ENCODE assay signal across 8 cellular contexts in the genomic region with DNA sequence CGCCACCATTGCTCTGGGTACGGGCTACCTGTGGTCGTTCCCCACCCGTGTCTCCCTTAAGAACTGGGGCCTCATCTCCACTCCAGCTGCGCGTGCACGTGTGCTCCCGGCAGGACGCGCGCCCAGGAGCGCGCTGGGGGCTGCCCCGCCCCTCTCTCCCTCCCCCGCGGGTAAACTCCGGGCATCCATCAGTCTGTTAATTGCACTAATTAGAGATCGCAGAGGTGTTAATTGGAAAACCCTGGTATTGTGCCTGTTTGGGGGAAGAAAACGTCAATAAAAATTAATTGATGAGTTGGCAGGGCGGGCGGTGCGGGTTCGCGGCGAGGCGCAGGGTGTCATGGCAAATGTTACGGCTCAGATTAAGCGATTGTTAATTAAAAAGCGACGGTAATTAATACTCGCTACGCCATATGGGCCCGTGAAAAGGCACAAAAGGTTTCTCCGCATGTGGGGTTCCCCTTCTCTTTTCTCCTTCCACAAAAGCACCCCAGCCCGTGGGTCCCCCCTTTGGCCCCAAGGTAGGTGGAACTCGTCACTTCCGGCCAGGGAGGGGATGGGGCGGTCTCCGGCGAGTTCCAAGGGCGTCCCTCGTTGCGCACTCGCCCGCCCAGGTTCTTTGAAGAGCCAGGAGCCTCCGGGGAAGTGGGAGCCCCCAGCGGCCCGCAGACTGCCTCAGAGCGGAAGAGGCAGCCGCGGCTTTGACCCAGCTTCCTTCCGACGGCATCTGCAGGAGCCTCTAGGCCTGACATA. TPM values are rescaled to one million over a fixed set of nuclear protein-coding genes. Genes with fewer than 3 reads are reported as not detected.
DNase-seq lines count a peak whose midpoint lies in the region; ATAC-seq and TF ChIP-seq lines count a peak whose summit lies in the region.

No MANE protein-coding gene starts in this region.

- H3K9me3 Mint-ChIP-seq in mesothelial cell of epicardium: no peaks in the 10 kb centered on the region

- H3K4me1 ChIP-seq in colonic mucosa: no peaks in the 10 kb centered on the region

- TF ChIP-seq CTCF in colonic mucosa (IDR thresholded peaks at IDR 0.05) (no peak), mesothelial cell of epicardium (IDR thresholded peaks at IDR 0.05; ENCODE audit: unreplicated experiment) (no peak)

- no peak overlapping the region for H3K9ac ChIP-seq in colonic mucosa (ENCODE audit: low read depth in 2 of 2, low read length in 2 of 2)

- H3K4me3 Mint-ChIP-seq in mesothelial cell of epicardium: peak overlapping the region; percentile 82

- peaks cover 12% of the 10 kb centered on the region for H3K36me3 Mint-ChIP-seq in mesothelial cell of epicardium

- peaks cover 33% of the 10 kb centered on the region for H3K4me1 Mint-ChIP-seq in mesothelial cell of epicardium

- H3K27ac ChIP-seq in colonic mucosa: no peak overlapping the region

- DNase-seq in activated CD4-positive, alpha-beta T cell treated with anti-CD3 and anti-CD28 coated beads for 24 hours (ENCODE audit: low read depth in 2 of 2): peak; percentile 61 to 77
- DNase-seq in colonic mucosa: peak; percentile 47
- DNase-seq in mesothelial cell of epicardium (ENCODE audit: low spot score in 2 of 2, unreplicated experiment in 2 of 2): peak in 1 of 2 experiments; percentile 65
- peak; percentile 63 to 68 for DNase-seq in stimulated activated CD8-positive, alpha-beta memory T cell treated with anti-CD3 and anti-CD28 coated beads, Interleukin-7, amount 100 ng/mL, for 1 hour (ENCODE audit: low read depth in 2 of 2)
- no peak for DNase-seq in SK-N-DZ (ENCODE audit: low spot score)
- DNase-seq in midbrain (lab: John Stamatoyannopoulos, UW): no peak

- H3K4me3 ChIP-seq in colonic mucosa: peak overlapping the region; percentile 23

- no peaks in the 10 kb centered on the region for H3K27me3 ChIP-seq in colonic mucosa

- no peaks in the 10 kb centered on the region for H3K36me3 ChIP-seq in colonic mucosa

- ATAC-seq in GM18502 (IDR thresholded peaks at IDR 0.05; ENCODE audit: poor library complexity, unreplicated experiment) (peak; percentile 83), HG03159 (IDR thresholded peaks at IDR 0.05; ENCODE audit: unreplicated experiment) (peak; percentile 66)

- intact Hi-C loops in colonic mucosa (cut with DNase I): no loop called here

- no peaks in the 10 kb centered on the region for H3K27me3 Mint-ChIP-seq in mesothelial cell of epicardium (ENCODE audit: low read depth)

- peak overlapping the region; percentile 87 for H3K27ac Mint-ChIP-seq in mesothelial cell of epicardium

- H3K9me3 ChIP-seq in colonic mucosa: no peaks in the 10 kb centered on the region

RNA-seq across cellular contexts. Expression of gene FOXP4, which starts 14.4 kb away (rescaled TPM):
- total RNA-seq in colonic mucosa (10 to 100 TPM; 33.6 to 50.4 TPM), mesothelial cell of epicardium (85.1 to 91.0 TPM (median 87.9 TPM) in 3 replicates)
- 5.3 and 8.4 TPM in 2 replicates for polyA plus RNA-seq in SK-N-DZ (2014; cell fraction: cytosol; rRNA removed)
- polyA plus RNA-seq in SK-N-DZ (2014; cell fraction: nucleus; rRNA removed): 2.2 and 3.9 TPM in 2 replicates

Comparison
In these comparisons a context has a peak if more than half of its experiments do, and no peak if none do; other contexts are left out.
1. DNase-seq: peak in activated CD4-positive, alpha-beta T cell treated with anti-CD3 and anti-CD28 coated beads for 24 hours (2 of 2), colonic mucosa (single experiment) and stimulated activated CD8-positive, alpha-beta memory T cell treated with anti-CD3 and anti-CD28 coated beads, Interleukin-7, amount 100 ng/mL, for 1 hour (2 of 2); none in SK-N-DZ (single experiment) and midbrain (single experiment).